In the genomic region with DNA sequence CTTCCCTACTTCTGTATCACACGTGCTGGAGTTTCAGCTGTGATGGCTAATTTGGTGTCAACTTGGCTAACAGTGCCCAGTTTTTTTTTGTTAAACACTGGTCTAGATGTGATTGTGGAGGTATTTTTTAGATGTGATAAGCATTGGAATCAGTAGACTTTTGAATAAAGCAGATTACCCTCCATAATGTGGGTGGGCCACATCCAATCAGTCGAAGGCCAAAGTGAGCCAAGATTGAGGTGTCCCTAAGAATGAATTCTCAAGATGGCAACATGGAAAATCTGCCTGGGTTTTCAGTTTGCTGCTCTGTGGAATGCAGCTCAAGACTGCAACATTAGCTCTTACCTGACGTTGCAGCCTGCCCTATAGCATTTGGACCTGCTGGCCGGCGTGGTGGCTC, we compare ENCODE assay signal across 29 cellular contexts.
"Had no signal": no experiment of that assay in that cellular context is flagged by ENCODE, and none has a peak within 500 bp of the region (broad histone marks: within the 10 kb centered on the region; RNA-seq: fewer than 3 reads in every experiment).

No MANE protein-coding gene starts in this region.

- H3K4me1 ChIP-seq: colonic mucosa, esophagus muscularis mucosa, esophagus squamous epithelium, foreskin keratinocyte, gastrocnemius medialis, gastroesophageal sphincter, heart left ventricle, heart right ventricle had no signal

- H3K4me1 Mint-ChIP-seq: endodermal cell had no signal

- H3K9me3 ChIP-seq: colonic mucosa, esophagus muscularis mucosa, esophagus squamous epithelium, gastrocnemius medialis, gastroesophageal sphincter, heart left ventricle, heart right ventricle had no signal

- FAIRE-seq: colon, endometrium, endothelial cell of umbilical vein, frontal cortex had no signal

- H3K36me3 ChIP-seq: colonic mucosa, esophagus muscularis mucosa, esophagus squamous epithelium, gastrocnemius medialis, gastroesophageal sphincter, heart left ventricle, heart right ventricle had no signal

- H3K27ac ChIP-seq: colonic mucosa, coronary artery, dorsolateral prefrontal cortex, epithelial cell of prostate, esophagus muscularis mucosa, esophagus squamous epithelium, foreskin keratinocyte, gastrocnemius medialis, gastroesophageal sphincter, heart left ventricle, heart right ventricle had no signal

- H3K4me3 ChIP-seq: colonic mucosa, coronary artery, dorsolateral prefrontal cortex, esophagus muscularis mucosa, esophagus squamous epithelium, gastrocnemius medialis, gastroesophageal sphincter, heart left ventricle, heart right ventricle had no signal

- H3K27ac Mint-ChIP-seq: dendritic cell treated with granulocyte-macrophage colony-stimulating factor and Interleukin-4, amounts not matched to agents 40 ng/mL and 50 ng/mL, for 4 days; effector memory CD8-positive, alpha-beta T cell; endodermal cell had no signal

- DNase-seq: colonic mucosa; cortex of kidney; dermis blood vessel endothelial cell; dorsolateral prefrontal cortex; effector CD4-positive, alpha-beta T cell; effector CD8-positive, alpha-beta T cell; effector memory CD4-positive, alpha-beta T cell; effector memory CD8-positive, alpha-beta T cell; endodermal cell; erythroblast; esophagus squamous epithelium; foreskin fibroblast; foreskin keratinocyte; foreskin melanocyte; gastrocnemius medialis; glutamatergic neuron; head of caudate nucleus; heart left ventricle; heart right ventricle had no signal

- ATAC-seq: effector memory CD8-positive, alpha-beta T cell; esophagus mucosa; foreskin keratinocyte; gastrocnemius medialis; gastroesophageal sphincter; heart left ventricle; heart right ventricle had no signal

- H3K27me3 ChIP-seq: colonic mucosa, esophagus muscularis mucosa, foreskin keratinocyte, gastrocnemius medialis had no signal

- H3K4me3 Mint-ChIP-seq: dendritic cell treated with granulocyte-macrophage colony-stimulating factor and Interleukin-4, amounts not matched to agents 40 ng/mL and 50 ng/mL, for 4 days; effector memory CD8-positive, alpha-beta T cell; endodermal cell had no signal

- H3K9me3 Mint-ChIP-seq: dendritic cell treated with granulocyte-macrophage colony-stimulating factor and Interleukin-4, amounts not matched to agents 40 ng/mL and 50 ng/mL, for 4 days; effector memory CD8-positive, alpha-beta T cell; endodermal cell had no signal
